In the genomic region with DNA sequence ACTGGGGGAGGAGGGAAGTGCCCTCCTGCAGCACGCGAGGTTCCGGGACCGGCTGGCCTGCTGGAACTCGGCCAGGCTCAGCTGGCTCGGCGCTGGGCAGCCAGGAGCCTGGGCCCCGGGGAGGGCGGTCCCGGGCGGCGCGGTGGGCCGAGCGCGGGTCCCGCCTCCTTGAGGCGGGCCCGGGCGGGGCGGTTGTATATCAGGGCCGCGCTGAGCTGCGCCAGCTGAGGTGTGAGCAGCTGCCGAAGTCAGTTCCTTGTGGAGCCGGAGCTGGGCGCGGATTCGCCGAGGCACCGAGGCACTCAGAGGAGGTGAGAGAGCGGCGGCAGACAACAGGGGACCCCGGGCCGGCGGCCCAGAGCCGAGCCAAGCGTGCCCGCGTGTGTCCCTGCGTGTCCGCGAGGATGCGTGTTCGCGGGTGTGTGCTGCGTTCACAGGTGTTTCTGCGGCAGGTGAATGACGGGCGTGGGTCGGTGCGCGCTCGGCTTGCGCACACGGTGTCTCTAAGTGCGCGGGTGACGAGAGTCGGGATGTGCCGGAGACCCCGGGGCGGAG, we compare ENCODE assay signal across 1 cellular context.
TF ChIP-seq lines count a peak whose summit lies in the region.

A gene (plus strand): TSS at position 227 of the 555 bp plus-strand sequence. CDS start 5,388 bp downstream, outside the sequence.

TF ChIP-seq in HepG2, 621 proteins besides CTCF, POLR2A, EP300 and RAD21 (continued from another document):
- TF ChIP-seq, protein P1, sequence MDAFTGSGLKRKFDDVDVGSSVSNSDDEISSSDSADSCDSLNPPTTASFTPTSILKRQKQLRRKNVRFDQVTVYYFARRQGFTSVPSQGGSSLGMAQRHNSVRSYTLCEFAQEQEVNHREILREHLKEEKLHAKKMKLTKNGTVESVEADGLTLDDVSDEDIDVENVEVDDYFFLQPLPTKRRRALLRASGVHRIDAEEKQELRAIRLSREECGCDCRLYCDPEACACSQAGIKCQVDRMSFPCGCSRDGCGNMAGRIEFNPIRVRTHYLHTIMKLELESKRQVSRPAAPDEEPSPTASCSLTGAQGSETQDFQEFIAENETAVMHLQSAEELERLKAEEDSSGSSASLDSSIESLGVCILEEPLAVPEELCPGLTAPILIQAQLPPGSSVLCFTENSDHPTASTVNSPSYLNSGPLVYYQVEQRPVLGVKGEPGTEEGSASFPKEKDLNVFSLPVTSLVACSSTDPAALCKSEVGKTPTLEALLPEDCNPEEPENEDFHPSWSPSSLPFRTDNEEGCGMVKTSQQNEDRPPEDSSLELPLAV (CRISPR knock-in tag; conservative IDR thresholded peaks at IDR 0.05; ENCODE audit: low read depth), result no peak
- 0 out of 2 replicates have a peak, but pooled peaks have one; percentile 5 for TF ChIP-seq CBX5 (CRISPR knock-in tag; IDR thresholded peaks at IDR 0.05; ENCODE audit: borderline replicate concordance)
- TF ChIP-seq, protein P2, sequence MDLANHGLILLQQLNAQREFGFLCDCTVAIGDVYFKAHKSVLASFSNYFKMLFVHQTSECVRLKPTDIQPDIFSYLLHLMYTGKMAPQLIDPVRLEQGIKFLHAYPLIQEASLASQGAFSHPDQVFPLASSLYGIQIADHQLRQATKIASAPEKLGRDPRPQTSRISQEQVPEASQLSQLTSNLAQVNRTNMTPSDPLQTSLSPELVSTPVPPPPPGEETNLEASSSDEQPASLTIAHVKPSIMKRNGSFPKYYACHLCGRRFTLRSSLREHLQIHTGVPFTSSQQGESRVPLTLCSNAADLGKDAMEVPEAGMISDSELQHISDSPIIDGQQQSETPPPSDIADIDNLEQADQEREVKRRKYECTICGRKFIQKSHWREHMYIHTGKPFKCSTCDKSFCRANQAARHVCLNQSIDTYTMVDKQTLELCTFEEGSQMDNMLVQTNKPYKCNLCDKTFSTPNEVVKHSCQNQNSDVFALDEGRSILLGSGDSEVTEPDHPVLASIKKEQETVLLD (CRISPR knock-in tag; IDR thresholded peaks at IDR 0.05; ENCODE audit: low read depth), result peak; percentile 80
- TF ChIP-seq, protein P3, sequence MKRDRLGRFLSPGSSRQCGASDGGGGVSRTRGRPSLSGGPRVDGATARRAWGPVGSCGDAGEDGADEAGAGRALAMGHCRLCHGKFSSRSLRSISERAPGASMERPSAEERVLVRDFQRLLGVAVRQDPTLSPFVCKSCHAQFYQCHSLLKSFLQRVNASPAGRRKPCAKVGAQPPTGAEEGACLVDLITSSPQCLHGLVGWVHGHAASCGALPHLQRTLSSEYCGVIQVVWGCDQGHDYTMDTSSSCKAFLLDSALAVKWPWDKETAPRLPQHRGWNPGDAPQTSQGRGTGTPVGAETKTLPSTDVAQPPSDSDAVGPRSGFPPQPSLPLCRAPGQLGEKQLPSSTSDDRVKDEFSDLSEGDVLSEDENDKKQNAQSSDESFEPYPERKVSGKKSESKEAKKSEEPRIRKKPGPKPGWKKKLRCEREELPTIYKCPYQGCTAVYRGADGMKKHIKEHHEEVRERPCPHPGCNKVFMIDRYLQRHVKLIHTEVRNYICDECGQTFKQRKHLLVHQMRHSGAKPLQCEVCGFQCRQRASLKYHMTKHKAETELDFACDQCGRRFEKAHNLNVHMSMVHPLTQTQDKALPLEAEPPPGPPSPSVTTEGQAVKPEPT (CRISPR knock-in tag; IDR thresholded peaks at IDR 0.05; ENCODE audit: low read depth), result 0 out of 2 replicates have a peak, but pooled peaks have one; percentile 24
- TF ChIP-seq, protein P4, sequence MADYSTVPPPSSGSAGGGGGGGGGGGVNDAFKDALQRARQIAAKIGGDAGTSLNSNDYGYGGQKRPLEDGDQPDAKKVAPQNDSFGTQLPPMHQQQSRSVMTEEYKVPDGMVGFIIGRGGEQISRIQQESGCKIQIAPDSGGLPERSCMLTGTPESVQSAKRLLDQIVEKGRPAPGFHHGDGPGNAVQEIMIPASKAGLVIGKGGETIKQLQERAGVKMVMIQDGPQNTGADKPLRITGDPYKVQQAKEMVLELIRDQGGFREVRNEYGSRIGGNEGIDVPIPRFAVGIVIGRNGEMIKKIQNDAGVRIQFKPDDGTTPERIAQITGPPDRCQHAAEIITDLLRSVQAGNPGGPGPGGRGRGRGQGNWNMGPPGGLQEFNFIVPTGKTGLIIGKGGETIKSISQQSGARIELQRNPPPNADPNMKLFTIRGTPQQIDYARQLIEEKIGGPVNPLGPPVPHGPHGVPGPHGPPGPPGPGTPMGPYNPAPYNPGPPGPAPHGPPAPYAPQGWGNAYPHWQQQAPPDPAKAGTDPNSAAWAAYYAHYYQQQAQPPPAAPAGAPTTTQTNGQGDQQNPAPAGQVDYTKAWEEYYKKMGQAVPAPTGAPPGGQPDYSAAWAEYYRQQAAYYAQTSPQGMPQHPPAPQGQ (CRISPR knock-in tag; IDR thresholded peaks at IDR 0.05; ENCODE audit: borderline replicate concordance), result no peak
- TF ChIP-seq ZNF572 (CRISPR knock-in tag; IDR thresholded peaks at IDR 0.05), result peak; percentile 87
- peak; percentile 91 for TF ChIP-seq NRL (CRISPR knock-in tag; IDR thresholded peaks at IDR 0.05; ENCODE audit: borderline replicate concordance)
- TF ChIP-seq, protein P5, sequence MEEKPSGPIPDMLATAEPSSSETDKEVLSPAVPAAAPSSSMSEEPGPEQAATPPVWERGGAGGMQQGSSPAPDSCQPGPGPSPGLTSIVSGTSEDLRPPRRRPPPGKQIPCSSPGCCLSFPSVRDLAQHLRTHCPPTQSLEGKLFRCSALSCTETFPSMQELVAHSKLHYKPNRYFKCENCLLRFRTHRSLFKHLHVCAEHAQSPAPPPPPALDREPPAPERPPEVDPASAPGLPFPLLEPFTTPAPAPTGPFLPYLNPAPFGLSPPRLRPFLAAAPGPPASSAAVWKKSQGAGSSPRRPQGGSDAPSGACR (CRISPR knock-in tag; IDR thresholded peaks at IDR 0.05), result 0 out of 2 replicates have a peak, but pooled peaks have one; percentile 60
